In the genomic region with DNA sequence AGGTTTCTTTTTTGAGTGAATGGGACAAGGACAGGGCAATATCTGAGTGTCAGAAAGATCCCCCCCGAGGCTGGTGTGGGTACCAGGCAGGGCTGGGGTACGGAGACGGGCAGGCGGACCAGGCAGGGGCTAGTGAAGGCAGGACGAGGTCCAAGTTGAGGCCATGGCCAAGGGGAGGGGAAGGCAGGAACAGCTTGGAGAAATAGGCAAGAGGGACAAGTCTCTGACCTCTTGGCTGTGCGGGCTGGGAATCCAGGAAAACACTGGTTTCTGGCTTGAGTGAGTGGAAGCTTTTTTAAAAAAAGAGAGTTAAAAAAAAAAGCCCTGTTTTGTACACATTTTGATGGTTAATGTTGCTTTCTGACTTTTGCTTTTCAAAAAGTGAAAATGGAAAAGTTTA, we compare ENCODE assay signal across 1 cellular context.
TF ChIP-seq lines count a peak whose summit lies in the region.

No MANE protein-coding gene starts in this region.

TF ChIP-seq in GM23338, 12 proteins besides CTCF, POLR2A, EP300 and RAD21 (continued from another document):
- no peak for TF ChIP-seq EZH2phosphoT487 (IDR thresholded peaks at IDR 0.05; ENCODE audit: unreplicated experiment)
